In the genomic region with DNA sequence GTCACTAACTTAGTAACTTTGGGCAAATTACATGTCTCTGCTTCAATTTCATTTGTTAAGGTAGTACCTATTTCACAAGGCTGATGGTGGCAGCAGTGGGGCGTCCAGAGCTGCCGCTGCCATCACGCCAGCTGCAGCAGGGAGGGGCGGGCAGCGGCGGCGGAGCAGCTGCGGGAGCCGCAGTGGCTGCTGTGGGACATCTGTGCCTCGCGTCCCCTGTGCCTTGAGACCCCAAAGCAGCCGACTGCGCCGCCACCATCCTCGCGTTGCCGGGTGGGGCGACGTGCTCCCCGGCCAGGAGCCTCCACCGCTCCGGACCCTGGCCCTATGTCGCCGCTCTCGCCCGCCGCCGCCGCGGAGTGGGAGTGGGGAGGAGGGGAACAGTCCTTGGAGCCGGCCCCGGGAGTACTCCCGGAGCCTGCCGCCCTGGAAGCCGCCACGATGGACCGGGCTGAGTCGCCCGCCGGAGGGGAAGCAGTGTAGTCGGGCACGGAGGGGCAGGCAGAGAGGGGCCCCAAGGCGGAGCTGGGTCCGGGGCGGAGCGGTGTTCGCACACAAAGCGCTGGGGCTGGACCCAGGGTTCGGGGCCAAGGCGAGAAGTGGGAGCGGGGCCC, we compare ENCODE assay signal across 8 cellular contexts. TPM values are rescaled to one million over a fixed set of nuclear protein-coding genes. Genes with fewer than 3 reads are reported as not detected.
DNase-seq lines count a peak whose midpoint lies in the region; ATAC-seq and TF ChIP-seq lines count a peak whose summit lies in the region.

No MANE protein-coding gene starts in this region.

- no peak overlapping the region for H3K27ac Mint-ChIP-seq in activated CD4-positive, alpha-beta memory T cell treated with anti-CD3 and anti-CD28 coated beads for 36 hours
- H3K27ac Mint-ChIP-seq in effector memory CD8-positive, alpha-beta T cell = peak overlapping the region; percentile 78 to 82

- H3K9me3 ChIP-seq in lower lobe of right lung = no peaks in the 10 kb centered on the region

- H3K4me1 ChIP-seq in lower lobe of right lung = peaks cover 16% of the 10 kb centered on the region

- H3K27me3 ChIP-seq in BJ (ENCODE audit: control insufficient read depth, insufficient read depth, low read length) = no peaks in the 10 kb centered on the region
- no peaks in the 10 kb centered on the region for H3K27me3 ChIP-seq in lower lobe of right lung (ENCODE audit: low read depth)

- ATAC-seq in effector memory CD8-positive, alpha-beta T cell (replicated peaks) = peak; percentile 83
- ATAC-seq in lower lobe of right lung (peak; percentile 85 to 89), HG02970 (IDR thresholded peaks at IDR 0.05; ENCODE audit: low FRiP score, unreplicated experiment) (no peak)

- H3K9me3 Mint-ChIP-seq in activated CD4-positive, alpha-beta memory T cell treated with anti-CD3 and anti-CD28 coated beads for 36 hours = no peaks in the 10 kb centered on the region
- no peaks in the 10 kb centered on the region for H3K9me3 Mint-ChIP-seq in effector memory CD8-positive, alpha-beta T cell

- TF ChIP-seq CTCF in BJ (IDR thresholded peaks at IDR 0.05; ENCODE audit: insufficient read depth, low read depth, low read length) = peak; percentile 47
- peak; percentile 17 for TF ChIP-seq CTCF in GM20000 (IDR thresholded peaks at IDR 0.05; ENCODE audit: extremely low read depth, missing control alignments)
- peak; percentile 54 for TF ChIP-seq CTCF in lower lobe of right lung (IDR thresholded peaks at IDR 0.05)

- no peak for DNase-seq in BJ (ENCODE audit: low read depth)
- peak; percentile 74 for DNase-seq in GM20000 (ENCODE audit: low spot score)
- peak; percentile 29 for DNase-seq in NCI-H2196 (lab: John Stamatoyannopoulos, UW; ENCODE audit: unreplicated experiment)
- peak; percentile 73 for DNase-seq in activated CD4-positive, alpha-beta memory T cell treated with anti-CD3 and anti-CD28 coated beads for 36 hours
- peak in 2 of 3 experiments; percentile 6 to 15 for DNase-seq in effector memory CD8-positive, alpha-beta T cell
- peak; percentile 73 for DNase-seq in lower lobe of right lung
- peak in 2 of 3 donors; percentile 31 to 40 for DNase-seq in stimulated activated CD4-positive, alpha-beta T cell treated with anti-CD3 and anti-CD28 coated beads, TNF-alpha, amount 100 ng/mL, for 1 hour (ENCODE audit: low read depth in 3 of 3, low spot score in 1 of 3)

- intact Hi-C loops in activated CD4-positive, alpha-beta memory T cell treated with anti-CD3 and anti-CD28 coated beads for 36 hours (cut with micrococcal nuclease) = loop anchor here (10.0 kb wide), 1 partner anchor 180 kb away; no protein-coding TSS in a partner anchor
- intact Hi-C loops in lower lobe of right lung (cut with DNase I) = no loop called here

- H3K36me3 Mint-ChIP-seq in activated CD4-positive, alpha-beta memory T cell treated with anti-CD3 and anti-CD28 coated beads for 36 hours = peaks cover 4% of the 10 kb centered on the region
- peaks cover 32% of the 10 kb centered on the region for H3K36me3 Mint-ChIP-seq in effector memory CD8-positive, alpha-beta T cell (ENCODE audit: insufficient read depth)

- H3K4me3 ChIP-seq in BJ (ENCODE audit: low read depth, low read length) = peak overlapping the region; percentile 73
- peak overlapping the region; percentile 84 for H3K4me3 ChIP-seq in lower lobe of right lung

- H3K4me1 Mint-ChIP-seq in activated CD4-positive, alpha-beta memory T cell treated with anti-CD3 and anti-CD28 coated beads for 36 hours (ENCODE audit: low read depth) = peaks cover 7% of the 10 kb centered on the region
- peaks cover 7 to 9% of the 10 kb centered on the region in 2 donors for H3K4me1 Mint-ChIP-seq in effector memory CD8-positive, alpha-beta T cell (ENCODE audit: low read depth in 2 of 2)

- H3K27me3 Mint-ChIP-seq in activated CD4-positive, alpha-beta memory T cell treated with anti-CD3 and anti-CD28 coated beads for 36 hours = no peaks in the 10 kb centered on the region
- no peaks in the 10 kb centered on the region for H3K27me3 Mint-ChIP-seq in effector memory CD8-positive, alpha-beta T cell

- POLR2A ChIA-PET in BJ (lab: Charles Lee) = interaction anchor here (0.7 kb wide), 1 partner anchor 420 kb away, joined by 3 read pairs; no protein-coding TSS in a partner anchor
- POLR2A ChIA-PET in activated CD4-positive, alpha-beta memory T cell treated with anti-CD3 and anti-CD28 coated beads for 36 hours (lab: Charles Lee) = no interaction called here

- CTCF ChIA-PET in BJ (lab: Yijun Ruan, JAX) = interaction anchor here (0.8 to 2.1 kb wide), 4 partner anchors 13 to 260 kb away, joined by 3 to 11 read pairs (median 4); no protein-coding TSS in a partner anchor
- CTCF ChIA-PET in activated CD4-positive, alpha-beta memory T cell treated with anti-CD3 and anti-CD28 coated beads for 36 hours (lab: Charles Lee) = interaction anchor here (0.6 to 2.5 kb wide), 22 partner anchors 12 to 520 kb away, joined by 3 to 17 read pairs (median 3); no protein-coding TSS in a partner anchor

- H3K27ac ChIP-seq in lower lobe of right lung = peak overlapping the region; percentile 99

- H3K36me3 ChIP-seq in BJ (ENCODE audit: control insufficient read depth, insufficient read depth, low read length) = no peaks in the 10 kb centered on the region
- peaks cover 22% of the 10 kb centered on the region for H3K36me3 ChIP-seq in lower lobe of right lung

- peak overlapping the region; percentile 54 for H3K4me3 Mint-ChIP-seq in activated CD4-positive, alpha-beta memory T cell treated with anti-CD3 and anti-CD28 coated beads for 36 hours
- H3K4me3 Mint-ChIP-seq in effector memory CD8-positive, alpha-beta T cell = peak overlapping the region; percentile 78

RNA-seq across cellular contexts. Expression of a gene that starts 51.4 kb away (rescaled TPM):
- 171 and 198 TPM in 2 replicates for polyA plus RNA-seq in BJ (2011; rRNA removed)
- polyA minus RNA-seq in BJ (2011; rRNA and poly(A)+ RNA removed) = 21.6 and 32.0 TPM in 2 replicates
- total RNA-seq in activated CD4-positive, alpha-beta memory T cell treated with anti-CD3 and anti-CD28 coated beads for 36 hours = not detected
- total RNA-seq in lower lobe of right lung = 1,832 TPM

Comparison
In these comparisons a context has a peak if more than half of its experiments do, and no peak if none do; other contexts are left out.
1. RNA of a gene that starts 51.4 kb away (total RNA-seq): 1,832 TPM in lower lobe of right lung (single experiment); not detected in activated CD4-positive, alpha-beta memory T cell treated with anti-CD3 and anti-CD28 coated beads for 36 hours; every median in the first group is over 1,000 times any median in the second.
2. Peak in every context shown above with its lines, with median percentiles within 50 percentile points of each other: CTCF ChIP-seq.